Comparison of ENCODE assay signal across 13 cellular contexts in genomic region chr6:139433647-139434419, GRCh38. TPM values are rescaled to one million over a fixed set of nuclear protein-coding genes. Genes with fewer than 3 reads are reported as not detected.
DNase-seq lines count a peak whose midpoint lies in the region; ATAC-seq and TF ChIP-seq lines count a peak whose summit lies in the region.
"Had no signal": no experiment of that assay in that cellular context is flagged by ENCODE, and none has a peak within 500 bp of the region (broad histone marks: within the 10 kb centered on the region; RNA-seq: fewer than 3 reads in every experiment).

No MANE protein-coding gene starts in this region.

- DNase-seq in Daoy (ENCODE audit: low read depth) = peak; percentile 10
- peak; percentile 67 for DNase-seq in NB4 (ENCODE audit: low read depth)
- DNase-seq in colonic mucosa = peak; percentile 31
- DNase-seq in lower lobe of right lung = no peak
- no peak for DNase-seq in NCI-H2171 (lab: John Stamatoyannopoulos, UW)
- DNase-seq in progenitor cell of endocrine pancreas (ENCODE audit: low spot score, unreplicated experiment) = no peak
- DNase-seq: activated naive CD4-positive, alpha-beta T cell treated with anti-CD3 and anti-CD28 coated beads for 36 hours; CD4-positive, alpha-beta memory T cell; stomach had no signal

- H3K4me3 Mint-ChIP-seq in progenitor cell of endocrine pancreas (ENCODE audit: low read depth) = no peak overlapping the region
- H3K4me3 Mint-ChIP-seq: activated naive CD4-positive, alpha-beta T cell treated with anti-CD3 and anti-CD28 coated beads for 36 hours; CD4-positive, alpha-beta memory T cell; nephron had no signal

- H3K4me3 ChIP-seq in NB4 (ENCODE audit: low read depth, low read length) = no peak overlapping the region
- no peak overlapping the region for H3K4me3 ChIP-seq in colonic mucosa
- H3K4me3 ChIP-seq in lower lobe of right lung = no peak overlapping the region
- H3K4me3 ChIP-seq: SK-N-MC, stomach had no signal

- no peak for TF ChIP-seq POLR2A in NB4 (IDR thresholded peaks at IDR 0.05; ENCODE audit: extremely low read depth, insufficient read length)

- H3K9me3 Mint-ChIP-seq in progenitor cell of endocrine pancreas (ENCODE audit: low read depth) = no peaks in the 10 kb centered on the region
- H3K9me3 Mint-ChIP-seq: nephron had no signal

- peaks cover 5% of the 10 kb centered on the region for H3K4me1 Mint-ChIP-seq in progenitor cell of endocrine pancreas (ENCODE audit: low read depth)
- H3K4me1 Mint-ChIP-seq: nephron had no signal

- TF ChIP-seq CTCF in NB4 (IDR thresholded peaks at IDR 0.05; ENCODE audit: low read depth, low read length) (no peak), colonic mucosa (IDR thresholded peaks at IDR 0.05) (no peak), lower lobe of right lung (IDR thresholded peaks at IDR 0.05) (no peak), progenitor cell of endocrine pancreas (IDR thresholded peaks at IDR 0.05; ENCODE audit: unreplicated experiment) (no peak)

- peaks cover 2% of the 10 kb centered on the region for H3K27me3 Mint-ChIP-seq in progenitor cell of endocrine pancreas
- H3K27me3 Mint-ChIP-seq: CD4-positive, alpha-beta memory T cell had no signal

- no peak overlapping the region for H3K9ac ChIP-seq in colonic mucosa (ENCODE audit: low read depth in 2 of 2, low read length in 2 of 2)

- no peaks in the 10 kb centered on the region for H3K36me3 Mint-ChIP-seq in progenitor cell of endocrine pancreas (ENCODE audit: insufficient read depth)
- H3K36me3 Mint-ChIP-seq: CD4-positive, alpha-beta memory T cell had no signal

- H3K36me3 ChIP-seq in colonic mucosa = no peaks in the 10 kb centered on the region
- no peaks in the 10 kb centered on the region for H3K36me3 ChIP-seq in lower lobe of right lung
- H3K36me3 ChIP-seq: stomach had no signal

- H3K9me3 ChIP-seq in colonic mucosa (no peaks in the 10 kb centered on the region), lower lobe of right lung (no peaks in the 10 kb centered on the region)

- H3K4me1 ChIP-seq in colonic mucosa (no peaks in the 10 kb centered on the region), lower lobe of right lung (peaks cover 4% of the 10 kb centered on the region)

- H3K27me3 ChIP-seq in colonic mucosa (no peaks in the 10 kb centered on the region), lower lobe of right lung (ENCODE audit: low read depth) (no peaks in the 10 kb centered on the region)
- H3K27me3 ChIP-seq: stomach had no signal

- intact Hi-C loops in colonic mucosa (cut with DNase I) (no loop called here), lower lobe of right lung (cut with DNase I) (no loop called here)

- peak; percentile 73 to 75 for ATAC-seq in lower lobe of right lung
- ATAC-seq in HG03175 (IDR thresholded peaks at IDR 0.05; ENCODE audit: unreplicated experiment) = no peak
- ATAC-seq in HG03432 (IDR thresholded peaks at IDR 0.05; ENCODE audit: unreplicated experiment) = no peak

- no peak overlapping the region for H3K27ac Mint-ChIP-seq in progenitor cell of endocrine pancreas
- H3K27ac Mint-ChIP-seq: activated naive CD4-positive, alpha-beta T cell treated with anti-CD3 and anti-CD28 coated beads for 36 hours; CD4-positive, alpha-beta memory T cell; nephron had no signal

- H3K27ac ChIP-seq in colonic mucosa = no peak overlapping the region
- H3K27ac ChIP-seq in lower lobe of right lung = no peak overlapping the region
- H3K27ac ChIP-seq: SK-N-MC, stomach had no signal

RNA-seq across cellular contexts. Expression of gene CITED2, which starts 59.4 kb away (rescaled TPM):
- 19.3 and 19.5 TPM in 2 replicates for total RNA-seq in Daoy (2014; rRNA removed; shearing (Covaris generic))
- total RNA-seq in colonic mucosa = 100 to 1,000 TPM; 113 to 119 TPM
- 275 TPM for total RNA-seq in lower lobe of right lung
- 42.6 and 47.5 TPM in 2 replicates for total RNA-seq in progenitor cell of endocrine pancreas

Comparison
In these comparisons a context has a peak if more than half of its experiments do, and no peak if none do; other contexts are left out.
1. DNase-seq: peak in Daoy (single experiment), NB4 (single experiment) and colonic mucosa (single experiment); none in lower lobe of right lung (single experiment), NCI-H2171 (single experiment) and progenitor cell of endocrine pancreas (single experiment).
2. ATAC-seq: peak in lower lobe of right lung (2 of 2); none in HG03175 (single experiment) and HG03432 (single experiment).